ENCODE assay signal across 1 cellular context in the genomic region with DNA sequence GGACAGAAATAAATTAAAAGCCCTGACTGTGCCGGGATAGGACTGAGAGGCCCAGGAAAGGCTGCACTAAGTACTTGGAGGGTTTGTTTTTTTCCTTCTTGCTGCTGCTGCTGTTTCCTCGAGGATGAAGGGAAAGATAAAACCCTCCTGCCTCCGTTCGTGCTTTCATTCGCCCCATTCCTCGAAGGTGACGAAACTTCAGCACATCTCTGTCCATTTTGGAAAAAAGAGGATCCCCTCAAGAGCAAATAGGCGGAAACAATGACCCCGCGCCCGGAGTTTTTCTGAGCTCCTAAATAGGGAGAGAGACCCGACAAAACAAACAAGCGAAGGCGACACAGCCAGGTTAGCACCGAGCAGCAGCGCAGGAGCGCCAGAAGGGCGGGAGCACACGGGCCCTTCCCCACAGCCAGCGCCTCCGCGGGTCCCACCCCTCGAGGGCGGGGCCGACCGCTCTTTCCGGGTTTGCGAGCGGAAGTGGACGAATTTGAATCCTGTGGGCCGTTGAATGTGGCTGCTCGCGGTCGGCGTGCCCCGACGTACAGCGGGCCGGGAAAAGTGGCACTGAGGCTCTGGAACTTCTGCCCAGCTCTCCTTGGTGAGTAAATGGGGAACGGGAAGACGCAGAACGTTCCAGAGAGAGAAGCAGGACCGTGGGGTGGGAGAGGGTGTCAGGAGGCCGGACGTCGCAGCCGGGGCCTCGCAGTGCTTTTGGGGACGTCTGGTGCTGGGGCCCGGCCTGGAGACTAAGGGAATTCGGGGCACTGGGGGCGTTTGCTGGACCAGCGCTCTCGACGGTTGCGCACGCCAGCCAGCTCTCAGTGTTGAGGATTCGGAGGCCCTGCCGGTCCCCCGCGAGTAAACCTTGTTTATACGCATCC.
A peak's percentile ranks its signal among the peaks of the same experiment; 100 is the strongest.
TF ChIP-seq lines count a peak whose summit lies in the region.

Gene G2E3 (plus strand): TSS at position 484 of the 881 bp plus-strand sequence. CDS start 21,922 bp downstream, outside the sequence.

TF ChIP-seq in HepG2, 621 proteins besides CTCF, POLR2A, EP300 and RAD21 (continued from another document and continues in another):
- TF ChIP-seq NFAT5 (CRISPR knock-in tag; IDR thresholded peaks at IDR 0.05) (peak; percentile 92), ZNF362 (CRISPR knock-in tag; IDR thresholded peaks at IDR 0.05; ENCODE audit: borderline replicate concordance) (peak; percentile 81), AHDC1 (CRISPR knock-in tag; IDR thresholded peaks at IDR 0.05; ENCODE audit: borderline replicate concordance) (peak; percentile 95), MAX (IDR thresholded peaks at IDR 0.05) (peak; percentile 97), KDM3A (CRISPR knock-in tag; IDR thresholded peaks at IDR 0.05; ENCODE audit: low read depth) (peak; percentile 87), ZNF337 (CRISPR knock-in tag; IDR thresholded peaks at IDR 0.05; ENCODE audit: borderline replicate concordance, low read depth) (peak; percentile 92), ZBTB40 (IDR thresholded peaks at IDR 0.05) (peak; percentile 57), ZBTB40 (CRISPR knock-in tag; IDR thresholded peaks at IDR 0.05) (peak; percentile 94), ZNF180 (CRISPR knock-in tag; IDR thresholded peaks at IDR 0.05; ENCODE audit: borderline replicate concordance, low read depth) (peak; percentile 80; the same call in 1 of the 2 replicates), E2F1 (CRISPR knock-in tag; IDR thresholded peaks at IDR 0.05) (peak; percentile 94), HNRNPUL1 (IDR thresholded peaks at IDR 0.05; ENCODE audit: low read depth, low read length) (peak; percentile 52; the same call in 1 of the 2 replicates), FOXC1 (CRISPR knock-in tag; IDR thresholded peaks at IDR 0.05; ENCODE audit: borderline replicate concordance) (peak; percentile 99), ZNF792 (CRISPR knock-in tag; IDR thresholded peaks at IDR 0.05) (peak; percentile 85; the same call in 1 of the 2 replicates), ZNF841 (CRISPR knock-in tag; IDR thresholded peaks at IDR 0.05; ENCODE audit: borderline replicate concordance) (peak; percentile 89), SNAI1 (CRISPR knock-in tag; IDR thresholded peaks at IDR 0.05; ENCODE audit: borderline replicate concordance) (peak; percentile 97; the same call in 1 of the 2 replicates), ATM (IDR thresholded peaks at IDR 0.05; ENCODE audit: borderline replicate concordance) (no peak), HNF1B (CRISPR knock-in tag; IDR thresholded peaks at IDR 0.05) (peak; percentile 95), GTF3A (CRISPR knock-in tag; conservative IDR thresholded peaks at IDR 0.05) (0 out of 2 replicates have a peak, but pooled peaks have one; percentile 89)
- TF ChIP-seq, protein P1, sequence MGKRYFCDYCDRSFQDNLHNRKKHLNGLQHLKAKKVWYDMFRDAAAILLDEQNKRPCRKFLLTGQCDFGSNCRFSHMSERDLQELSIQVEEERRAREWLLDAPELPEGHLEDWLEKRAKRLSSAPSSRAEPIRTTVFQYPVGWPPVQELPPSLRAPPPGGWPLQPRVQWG (CRISPR knock-in tag; IDR thresholded peaks at IDR 0.05; ENCODE audit: borderline replicate concordance, low read depth) = no peak
